ENCODE assay signal across 19 cellular contexts in genomic region chr17:12683299-12683698, GRCh38. TPM values are rescaled to one million over a fixed set of nuclear protein-coding genes. Genes with fewer than 3 reads are reported as not detected.
DNase-seq lines count a peak whose midpoint lies in the region; ATAC-seq and TF ChIP-seq lines count a peak whose summit lies in the region.
"Had no signal": no experiment of that assay in that cellular context is flagged by ENCODE, and none has a peak within 500 bp of the region (broad histone marks: within the 10 kb centered on the region; RNA-seq: fewer than 3 reads in every experiment).

No MANE protein-coding gene starts in this region.

- no peak for ATAC-seq in gastroesophageal sphincter
- ATAC-seq in heart right ventricle: peak in 6 of 8 donors; percentile 27 to 79 (median 58)
- peak; percentile 70 to 76 for ATAC-seq in right cardiac atrium
- ATAC-seq in HG03469 (IDR thresholded peaks at IDR 0.05; ENCODE audit: unreplicated experiment): no peak
- ATAC-seq: A549; CD8-positive, alpha-beta T cell had no signal

- no peak overlapping the region for H2BK12ac ChIP-seq in H9 (ENCODE audit: insufficient read length, low read depth, low read length)

- H3K4me1 ChIP-seq in gastroesophageal sphincter (peaks cover 3 to 87% (median 8%) of the 10 kb centered on the region in 3 donors), heart right ventricle (peaks cover 0 to 82% (median 29%) of the 10 kb centered on the region in 9 donors), right cardiac atrium (ENCODE audit: control insufficient read depth, insufficient read depth, low read length) (peaks cover 6% of the 10 kb centered on the region), H9 (ENCODE audit: insufficient read depth, low read length) (no peaks in the 10 kb centered on the region)
- H3K4me1 ChIP-seq: A549, BE2C, HAP-1 had no signal

- H3K27me3 Mint-ChIP-seq in H9 (ENCODE audit: low read depth) (no peaks in the 10 kb centered on the region), MCF 10A (ENCODE audit: insufficient read depth, unreplicated experiment) (peaks cover 56% of the 10 kb centered on the region)

- H2BK120ac ChIP-seq in H9 (ENCODE audit: low read depth, low read length, poor library complexity, severe bottlenecking): no peak overlapping the region

- WGBS in gastroesophageal sphincter (ENCODE audit: low coverage in 1 of 2), 2 donors: 55 to 74% methylated on average over 10 of the region's 10 CpGs
- 40 to 42% methylated on average over 10 of the region's 10 CpGs for WGBS in heart right ventricle, 2 donors
- 42% methylated on average over 10 of the region's 10 CpGs for WGBS in right cardiac atrium
- no CpG with 5 or more reads among the region's 10 CpGs for WGBS in H9 (ENCODE audit: extremely low coverage, insufficient read length, low lambda C conversion rate)

- POLR2A ChIA-PET in MCF 10A (lab: Yijun Ruan, JAX): interaction anchor here (0.6 kb wide), 1 partner anchor 52 kb away, joined by 3 read pairs; no protein-coding TSS in a partner anchor

- H3K36me3 ChIP-seq in gastroesophageal sphincter: no peaks in the 10 kb centered on the region
- H3K36me3 ChIP-seq in heart right ventricle: no peaks in the 10 kb centered on the region
- H3K36me3 ChIP-seq: BE2C, HAP-1 had no signal

- H2BK15ac ChIP-seq in H9 (ENCODE audit: low read depth, low read length): no peak overlapping the region

- H3K4me3 ChIP-seq in gastroesophageal sphincter (no peak overlapping the region), heart right ventricle (no peak overlapping the region), right cardiac atrium (ENCODE audit: low read length) (no peak overlapping the region)
- H3K4me3 ChIP-seq: A549, HAP-1 had no signal

- H3K27me3 ChIP-seq in gastroesophageal sphincter (no peaks in the 10 kb centered on the region), heart right ventricle (no peaks in the 10 kb centered on the region), right cardiac atrium (ENCODE audit: control insufficient read depth, insufficient read depth) (no peaks in the 10 kb centered on the region), H9 (ENCODE audit: insufficient read depth, low read length) (no peaks in the 10 kb centered on the region)
- H3K27me3 ChIP-seq: BE2C had no signal

- no peak overlapping the region for H2AK5ac ChIP-seq in H9 (ENCODE audit: insufficient read length, low read length)

- H3K18ac ChIP-seq in H9 (ENCODE audit: insufficient read length, low read depth, low read length): no peak overlapping the region

- H3K9me3 Mint-ChIP-seq in H9 (no peaks in the 10 kb centered on the region), MCF 10A (ENCODE audit: unreplicated experiment) (peaks cover 2% of the 10 kb centered on the region)
- H3K9me3 Mint-ChIP-seq: CD8-positive, alpha-beta T cell had no signal

- H3K9me3 ChIP-seq in gastroesophageal sphincter (no peaks in the 10 kb centered on the region), heart right ventricle (no peaks in the 10 kb centered on the region), right cardiac atrium (ENCODE audit: control insufficient read depth, low read length) (no peaks in the 10 kb centered on the region), H9 (ENCODE audit: control insufficient read depth, low read depth, low read length) (no peaks in the 10 kb centered on the region)
- H3K9me3 ChIP-seq: A549, BE2C, HAP-1 had no signal

- TF ChIP-seq EP300 in gastroesophageal sphincter (IDR thresholded peaks at IDR 0.05): no peak

- no peak overlapping the region for H3K9ac ChIP-seq in H9 (ENCODE audit: extremely low read depth, insufficient read length, low read length)

- H3T11ph ChIP-seq in H9 (ENCODE audit: low read length): no peak overlapping the region

- TF ChIP-seq POLR2A in gastroesophageal sphincter (IDR thresholded peaks at IDR 0.05): no peak

- CTCF ChIA-PET in MCF 10A (lab: Yijun Ruan, JAX): interaction anchor here (0.6 to 1.1 kb wide), 2 partner anchors 16 to 333 kb away, joined by 3 read pairs; no protein-coding TSS in a partner anchor

- no peaks in the 10 kb centered on the region; a peak in 1 of 7 replicates for H3K36me3 Mint-ChIP-seq in H9 (ENCODE audit: insufficient read depth in 1 of 3, low read depth in 3 of 3)
- no peaks in the 10 kb centered on the region for H3K36me3 Mint-ChIP-seq in MCF 10A (ENCODE audit: insufficient read depth, unreplicated experiment)
- H3K36me3 Mint-ChIP-seq: CD8-positive, alpha-beta T cell; IgD-negative memory B cell had no signal

- no peak overlapping the region for H4K91ac ChIP-seq in H9 (ENCODE audit: insufficient read length, low read depth, low read length)

- no peak overlapping the region for H4K5ac ChIP-seq in H9 (ENCODE audit: insufficient read length, low read depth, low read length)

- H3K4me3 Mint-ChIP-seq in H9: no peak overlapping the region
- H3K4me3 Mint-ChIP-seq in MCF 10A (ENCODE audit: unreplicated experiment): no peak overlapping the region
- H3K4me3 Mint-ChIP-seq: CD8-positive, alpha-beta T cell had no signal

- no peak overlapping the region for H3K4me2 ChIP-seq in H9 (ENCODE audit: insufficient read depth, insufficient read length, low read length)
- H3K4me2 ChIP-seq: A549 had no signal

- H3K4ac ChIP-seq in H9 (ENCODE audit: low read depth, low read length): no peak overlapping the region

- H3K27ac Mint-ChIP-seq in H9: peak overlapping the region in 1 of 3 experiments; percentile 1; a peak in 1 of 7 replicates
- no peak overlapping the region for H3K27ac Mint-ChIP-seq in MCF 10A (ENCODE audit: low read depth, unreplicated experiment)
- H3K27ac Mint-ChIP-seq: CD8-positive, alpha-beta T cell; IgD-negative memory B cell had no signal

- no peak overlapping the region for H2BK20ac ChIP-seq in H9 (ENCODE audit: low read depth, low read length, poor library complexity, severe bottlenecking)

- no peak overlapping the region for H3K14ac ChIP-seq in H9 (ENCODE audit: insufficient read depth, low read length)

- H3K23me2 ChIP-seq in H9 (ENCODE audit: insufficient read length, low read depth, low read length, poor library complexity, severe bottlenecking): no peaks in the 10 kb centered on the region

- no peak overlapping the region for H2BK5ac ChIP-seq in H9 (ENCODE audit: insufficient read length, low read length)

- no peaks in the 10 kb centered on the region for H3K79me1 ChIP-seq in H9 (ENCODE audit: insufficient read depth, low read depth, low read length, poor library complexity, severe bottlenecking)

- no peak overlapping the region for H2AFZ ChIP-seq in H9 (ENCODE audit: low read length)

- no peaks in the 10 kb centered on the region for H3K79me2 ChIP-seq in H9 (ENCODE audit: insufficient read depth, low read length)

- no peaks in the 10 kb centered on the region for H3K4me1 Mint-ChIP-seq in H9
- no peaks in the 10 kb centered on the region for H3K4me1 Mint-ChIP-seq in MCF 10A (ENCODE audit: insufficient read depth, unreplicated experiment)
- H3K4me1 Mint-ChIP-seq: IgD-negative memory B cell had no signal

- no peak overlapping the region for H3K56ac ChIP-seq in H9 (ENCODE audit: insufficient read length, low read depth, low read length)

- no peak overlapping the region for H3K23ac ChIP-seq in H9 (ENCODE audit: insufficient read length, low read depth, low read length)

- BruUV-seq in MCF 10A (replicated peaks; lab: Mats Ljungman, UMichigan): no TSS peak

- TF ChIP-seq CTCF in gastroesophageal sphincter (IDR thresholded peaks at IDR 0.05) (no peak), heart right ventricle (IDR thresholded peaks at IDR 0.05) (no peak), H9 (conservative IDR thresholded peaks at IDR 0.05) (no peak), MCF 10A (IDR thresholded peaks at IDR 0.05; ENCODE audit: unreplicated experiment) (no peak)

- DNase-seq in heart right ventricle (peak in 1 of 2 donors; percentile 40), right cardiac atrium (peak; percentile 29 to 69 (median 60)), H9 (no peak), cerebellar cortex (ENCODE audit: low spot score) (no peak), MCF 10A (ENCODE audit: unreplicated experiment) (no peak)
- DNase-seq: BE2C; CD8-positive, alpha-beta T cell; COR-L47; DMS153; DND-41; GDM1; GOT3 had no signal

- intact Hi-C loops in heart right ventricle (cut with DNase I): loop anchor here in 4 of 10 donors (1.0 to 5.0 kb wide), 3 partner anchors 48 to 51 kb away; no protein-coding TSS in a partner anchor
- intact Hi-C loops in right cardiac atrium (cut with DNase I): loop anchor here in 1 of 4 donors (5.0 kb wide), 1 partner anchor 49 kb away; no protein-coding TSS in a partner anchor
- intact Hi-C loops in MCF 10A (cut with micrococcal nuclease): no loop called here

- H3K27ac ChIP-seq in gastroesophageal sphincter (peak overlapping the region; percentile 12 to 93 (median 88)), heart right ventricle (peak overlapping the region in 9 of 10 donors; percentile 30 to 75 (median 60)), right cardiac atrium (ENCODE audit: low read length) (peak overlapping the region; percentile 67), H9 (ENCODE audit: insufficient read length, low read depth, low read length) (no peak overlapping the region)
- H3K27ac ChIP-seq: A549, C4-2B had no signal

- no peaks in the 10 kb centered on the region for H4K20me1 ChIP-seq in H9 (ENCODE audit: control insufficient read depth, insufficient read depth, insufficient read length)

- H4K8ac ChIP-seq in H9 (replicated peaks; ENCODE audit: insufficient read length, low read depth, low read length): no peak overlapping the region

RNA-seq across cellular contexts. Expression of gene MYOCD, which starts 17.6 kb away (rescaled TPM):
- total RNA-seq in gastroesophageal sphincter (100 to 1,000 TPM in 3 of 4 donors, 10 to 100 TPM in 1; 93.0 to 219 (median 120) TPM), heart right ventricle (100 to 1,000 TPM in 1 of 10 donors, 10 to 100 TPM in 9; 28.7 to 111 (median 48.5) TPM), right cardiac atrium (10 to 100 TPM; 50.1 to 65.3 (median 52.6) TPM), H9 (2021) (0.17 and 0.39 TPM in 2 replicates), MCF 10A (2022) (not detected in 2 replicates)
- polyA plus RNA-seq in heart right ventricle (10 to 100 TPM in 1 of 2 donors, 1 to 10 TPM in 1; 7.0 to 13.9 TPM), right cardiac atrium (12.9 TPM)
- total RNA-seq: CD8-positive, alpha-beta T cell; HT-29 had no signal
- polyA plus RNA-seq: IgD-negative memory B cell had no signal

Comparison
In these comparisons a context has a peak if more than half of its experiments do, and no peak if none do; other contexts are left out.
1. ATAC-seq: peak in heart right ventricle (6 of 8) and right cardiac atrium (2 of 2); none in gastroesophageal sphincter (single experiment) and HG03469 (single experiment).
2. DNase-seq: peak in right cardiac atrium (3 of 3); none in H9 (single experiment), cerebellar cortex (single experiment) and MCF 10A (single experiment).
3. RNA of gene MYOCD, which starts 17.6 kb away (total RNA-seq): 93.0 to 219 TPM in gastroesophageal sphincter, 50.1 to 65.3 TPM in right cardiac atrium and 28.7 to 111 TPM in heart right ventricle; 0.17 to 0.39 TPM in H9 and not detected in MCF 10A; every median in the first group is over 10 times any median in the second.